2 cellular contexts compared by ENCODE assay signal in the genomic region with DNA sequence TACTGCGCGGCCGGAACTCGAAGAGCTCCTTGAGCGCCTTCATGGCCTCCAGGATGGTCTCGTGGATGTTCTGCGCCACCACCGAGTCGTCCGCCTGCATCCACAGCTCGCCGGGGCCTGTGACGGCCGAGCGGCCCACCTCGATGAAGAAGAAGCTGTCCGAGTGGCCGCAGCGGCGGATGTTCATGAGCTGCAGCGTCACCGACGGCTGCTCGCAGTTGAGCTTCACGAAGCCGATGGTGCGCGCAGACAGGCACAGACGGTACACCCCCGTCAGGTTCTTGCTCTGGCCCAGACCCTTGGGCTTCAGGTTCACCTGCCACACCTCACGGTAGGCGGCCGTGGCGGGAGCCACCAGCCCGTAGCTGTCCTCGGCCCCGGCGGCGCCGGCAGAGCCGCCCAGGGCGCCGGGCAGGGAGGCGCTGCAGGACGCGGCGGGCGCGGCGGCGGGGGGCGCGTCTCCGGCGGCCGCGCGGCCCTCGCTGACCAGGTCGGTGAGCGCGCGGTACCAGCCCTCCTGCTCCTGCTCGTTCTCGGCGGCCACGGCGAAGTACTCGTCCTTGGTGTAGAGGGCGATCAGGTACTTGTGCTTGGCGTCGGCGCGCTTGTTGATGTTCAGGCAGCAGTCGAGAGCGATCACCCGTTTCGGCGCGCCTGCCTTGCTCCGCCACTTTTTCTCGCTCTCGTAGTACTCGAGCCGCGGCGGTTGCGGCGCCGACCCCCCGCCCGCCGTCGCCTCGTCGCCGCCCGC.
TF ChIP-seq lines count a peak whose summit lies in the region.

No MANE protein-coding gene starts in this region.

TF ChIP-seq in SK-N-SH, 30 proteins besides CTCF, POLR2A, EP300 and RAD21 (continued from another document):
- TF ChIP-seq ZBTB33 (IDR thresholded peaks at IDR 0.05; ENCODE audit: borderline replicate concordance, low read depth) = no peak
- TF ChIP-seq MXI1 (IDR thresholded peaks at IDR 0.05; ENCODE audit: low read depth, low read length) = peak; percentile 24; the same call in 1 of the 2 replicates
- no peak for TF ChIP-seq RXRA (IDR thresholded peaks at IDR 0.05; ENCODE audit: borderline replicate concordance, low read depth)
- no peak for TF ChIP-seq YY1 (IDR thresholded peaks at IDR 0.05; ENCODE audit: low read depth)
- TF ChIP-seq MEF2A (IDR thresholded peaks at IDR 0.05; ENCODE audit: borderline replicate concordance, low read depth) = no peak
- no peak for TF ChIP-seq EZH2phosphoT487 (IDR thresholded peaks at IDR 0.05; ENCODE audit: borderline replicate concordance, low read depth)
- TF ChIP-seq TEAD4 (IDR thresholded peaks at IDR 0.05; ENCODE audit: borderline replicate concordance, insufficient read depth) = no peak
- TF ChIP-seq RCOR1 (IDR thresholded peaks at IDR 0.05; ENCODE audit: low read length) = no peak
- TF ChIP-seq, protein P1, sequence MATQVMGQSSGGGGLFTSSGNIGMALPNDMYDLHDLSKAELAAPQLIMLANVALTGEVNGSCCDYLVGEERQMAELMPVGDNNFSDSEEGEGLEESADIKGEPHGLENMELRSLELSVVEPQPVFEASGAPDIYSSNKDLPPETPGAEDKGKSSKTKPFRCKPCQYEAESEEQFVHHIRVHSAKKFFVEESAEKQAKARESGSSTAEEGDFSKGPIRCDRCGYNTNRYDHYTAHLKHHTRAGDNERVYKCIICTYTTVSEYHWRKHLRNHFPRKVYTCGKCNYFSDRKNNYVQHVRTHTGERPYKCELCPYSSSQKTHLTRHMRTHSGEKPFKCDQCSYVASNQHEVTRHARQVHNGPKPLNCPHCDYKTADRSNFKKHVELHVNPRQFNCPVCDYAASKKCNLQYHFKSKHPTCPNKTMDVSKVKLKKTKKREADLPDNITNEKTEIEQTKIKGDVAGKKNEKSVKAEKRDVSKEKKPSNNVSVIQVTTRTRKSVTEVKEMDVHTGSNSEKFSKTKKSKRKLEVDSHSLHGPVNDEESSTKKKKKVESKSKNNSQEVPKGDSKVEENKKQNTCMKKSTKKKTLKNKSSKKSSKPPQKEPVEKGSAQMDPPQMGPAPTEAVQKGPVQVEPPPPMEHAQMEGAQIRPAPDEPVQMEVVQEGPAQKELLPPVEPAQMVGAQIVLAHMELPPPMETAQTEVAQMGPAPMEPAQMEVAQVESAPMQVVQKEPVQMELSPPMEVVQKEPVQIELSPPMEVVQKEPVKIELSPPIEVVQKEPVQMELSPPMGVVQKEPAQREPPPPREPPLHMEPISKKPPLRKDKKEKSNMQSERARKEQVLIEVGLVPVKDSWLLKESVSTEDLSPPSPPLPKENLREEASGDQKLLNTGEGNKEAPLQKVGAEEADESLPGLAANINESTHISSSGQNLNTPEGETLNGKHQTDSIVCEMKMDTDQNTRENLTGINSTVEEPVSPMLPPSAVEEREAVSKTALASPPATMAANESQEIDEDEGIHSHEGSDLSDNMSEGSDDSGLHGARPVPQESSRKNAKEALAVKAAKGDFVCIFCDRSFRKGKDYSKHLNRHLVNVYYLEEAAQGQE (IDR thresholded peaks at IDR 0.05; ENCODE audit: low read depth, low read length) = no peak
- no peak for TF ChIP-seq TAF1 (IDR thresholded peaks at IDR 0.05; ENCODE audit: borderline replicate concordance, low read depth, low read length)

TF ChIP-seq in SK-N-SH treated with all-trans-retinoic acid at 6 μM for 48 hours, 23 proteins besides CTCF, POLR2A, EP300 and RAD21 (continued from another document):
- TF ChIP-seq, protein P2, sequence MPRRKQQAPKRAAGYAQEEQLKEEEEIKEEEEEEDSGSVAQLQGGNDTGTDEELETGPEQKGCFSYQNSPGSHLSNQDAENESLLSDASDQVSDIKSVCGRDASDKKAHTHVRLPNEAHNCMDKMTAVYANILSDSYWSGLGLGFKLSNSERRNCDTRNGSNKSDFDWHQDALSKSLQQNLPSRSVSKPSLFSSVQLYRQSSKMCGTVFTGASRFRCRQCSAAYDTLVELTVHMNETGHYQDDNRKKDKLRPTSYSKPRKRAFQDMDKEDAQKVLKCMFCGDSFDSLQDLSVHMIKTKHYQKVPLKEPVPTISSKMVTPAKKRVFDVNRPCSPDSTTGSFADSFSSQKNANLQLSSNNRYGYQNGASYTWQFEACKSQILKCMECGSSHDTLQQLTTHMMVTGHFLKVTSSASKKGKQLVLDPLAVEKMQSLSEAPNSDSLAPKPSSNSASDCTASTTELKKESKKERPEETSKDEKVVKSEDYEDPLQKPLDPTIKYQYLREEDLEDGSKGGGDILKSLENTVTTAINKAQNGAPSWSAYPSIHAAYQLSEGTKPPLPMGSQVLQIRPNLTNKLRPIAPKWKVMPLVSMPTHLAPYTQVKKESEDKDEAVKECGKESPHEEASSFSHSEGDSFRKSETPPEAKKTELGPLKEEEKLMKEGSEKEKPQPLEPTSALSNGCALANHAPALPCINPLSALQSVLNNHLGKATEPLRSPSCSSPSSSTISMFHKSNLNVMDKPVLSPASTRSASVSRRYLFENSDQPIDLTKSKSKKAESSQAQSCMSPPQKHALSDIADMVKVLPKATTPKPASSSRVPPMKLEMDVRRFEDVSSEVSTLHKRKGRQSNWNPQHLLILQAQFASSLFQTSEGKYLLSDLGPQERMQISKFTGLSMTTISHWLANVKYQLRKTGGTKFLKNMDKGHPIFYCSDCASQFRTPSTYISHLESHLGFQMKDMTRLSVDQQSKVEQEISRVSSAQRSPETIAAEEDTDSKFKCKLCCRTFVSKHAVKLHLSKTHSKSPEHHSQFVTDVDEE (CRISPR knock-in tag; IDR thresholded peaks at IDR 0.05) = no peak
- TF ChIP-seq ZNF8 (CRISPR knock-in tag; IDR thresholded peaks at IDR 0.05) (no peak), ZNF70 (CRISPR knock-in tag; IDR thresholded peaks at IDR 0.05) (no peak), CSDC2 (CRISPR knock-in tag; IDR thresholded peaks at IDR 0.05) (no peak), ZFP30 (CRISPR knock-in tag; IDR thresholded peaks at IDR 0.05) (no peak), TOX (CRISPR knock-in tag; IDR thresholded peaks at IDR 0.05; ENCODE audit: borderline replicate concordance) (no peak), ZC3H10 (CRISPR knock-in tag; IDR thresholded peaks at IDR 0.05) (no peak), POU6F1 (CRISPR knock-in tag; IDR thresholded peaks at IDR 0.05; ENCODE audit: borderline replicate concordance, low read depth) (no peak), OSR1 (CRISPR knock-in tag; IDR thresholded peaks at IDR 0.05) (no peak), ZNF565 (CRISPR knock-in tag; conservative IDR thresholded peaks at IDR 0.05; ENCODE audit: low read depth) (no peak)
- TF ChIP-seq, protein P3, sequence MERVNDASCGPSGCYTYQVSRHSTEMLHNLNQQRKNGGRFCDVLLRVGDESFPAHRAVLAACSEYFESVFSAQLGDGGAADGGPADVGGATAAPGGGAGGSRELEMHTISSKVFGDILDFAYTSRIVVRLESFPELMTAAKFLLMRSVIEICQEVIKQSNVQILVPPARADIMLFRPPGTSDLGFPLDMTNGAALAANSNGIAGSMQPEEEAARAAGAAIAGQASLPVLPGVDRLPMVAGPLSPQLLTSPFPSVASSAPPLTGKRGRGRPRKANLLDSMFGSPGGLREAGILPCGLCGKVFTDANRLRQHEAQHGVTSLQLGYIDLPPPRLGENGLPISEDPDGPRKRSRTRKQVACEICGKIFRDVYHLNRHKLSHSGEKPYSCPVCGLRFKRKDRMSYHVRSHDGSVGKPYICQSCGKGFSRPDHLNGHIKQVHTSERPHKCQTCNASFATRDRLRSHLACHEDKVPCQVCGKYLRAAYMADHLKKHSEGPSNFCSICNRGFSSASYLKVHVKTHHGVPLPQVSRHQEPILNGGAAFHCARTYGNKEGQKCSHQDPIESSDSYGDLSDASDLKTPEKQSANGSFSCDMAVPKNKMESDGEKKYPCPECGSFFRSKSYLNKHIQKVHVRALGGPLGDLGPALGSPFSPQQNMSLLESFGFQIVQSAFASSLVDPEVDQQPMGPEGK (CRISPR knock-in tag; IDR thresholded peaks at IDR 0.05; ENCODE audit: borderline replicate concordance) = no peak
